In the genomic region with DNA sequence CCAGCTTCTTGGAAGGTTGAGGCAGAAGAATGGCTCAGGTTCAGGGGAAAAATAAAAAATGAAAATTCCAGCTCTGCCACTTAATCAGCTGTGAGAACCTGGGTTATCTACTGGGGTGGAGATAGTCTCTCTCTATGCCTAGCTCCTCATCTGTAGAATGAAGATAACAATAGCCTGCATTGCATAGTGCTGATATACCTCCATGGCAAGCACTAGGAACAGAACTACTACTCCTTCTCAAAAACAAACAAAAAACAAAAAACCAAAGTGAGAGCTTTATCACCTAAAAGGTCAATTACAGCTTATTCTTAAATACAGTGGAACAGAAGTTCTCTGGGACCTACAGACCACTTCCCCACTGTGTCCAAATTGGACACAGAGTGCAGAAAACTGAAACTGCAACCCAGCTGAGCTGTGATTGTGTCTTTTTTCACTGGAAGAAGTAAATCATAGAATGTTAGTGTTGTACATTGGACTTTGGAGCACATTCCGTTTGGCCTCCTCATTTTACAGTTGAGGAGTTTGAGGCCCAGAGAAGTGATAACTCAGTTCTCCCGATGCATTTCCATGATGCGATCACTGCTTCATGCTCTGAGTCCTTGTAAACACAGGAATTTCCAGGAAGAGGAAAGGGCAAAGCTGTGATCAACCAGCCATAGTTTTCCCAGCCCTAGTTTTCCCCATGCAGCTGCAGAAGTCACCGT, we compare ENCODE assay signal across 8 cellular contexts. TPM values are rescaled to one million over a fixed set of nuclear protein-coding genes. Genes with fewer than 3 reads are reported as not detected.
DNase-seq lines count a peak whose midpoint lies in the region; ATAC-seq and TF ChIP-seq lines count a peak whose summit lies in the region.

No MANE protein-coding gene starts in this region.

- no peak overlapping the region for H2AFZ ChIP-seq in mammary epithelial cell (ENCODE audit: low read depth, low read length)
- peak overlapping the region; percentile 87 for H2AFZ ChIP-seq in osteoblast (ENCODE audit: low read length)

- dilution Hi-C loops in mammary epithelial cell (cut with HindIII; ENCODE audit: low sequenced_read_pairs), result no loop called here

- H3K36me3 ChIP-seq in mammary epithelial cell (ENCODE audit: insufficient read depth, low read length), result no peaks in the 10 kb centered on the region
- H3K36me3 ChIP-seq in osteoblast (ENCODE audit: insufficient read depth, low read length), result no peaks in the 10 kb centered on the region

- no TSS peak for BruUV-seq in mammary epithelial cell (replicated peaks; lab: Mats Ljungman, UMichigan)

- no peak overlapping the region for H3K9ac ChIP-seq in mammary epithelial cell (ENCODE audit: insufficient read depth, low read length)

- H3K4me3 ChIP-seq in mammary epithelial cell (replicated peaks in 1 of 3; ENCODE audit: insufficient read depth in 1 of 3, low read depth in 2 of 3, low read length in 3 of 3), result no peak overlapping the region
- H3K4me3 ChIP-seq in osteoblast (ENCODE audit: insufficient read depth, low read length), result peak overlapping the region; percentile 65

- WGBS in mammary epithelial cell (ENCODE audit: low coverage, missing lambda C conversion rate), result 85% methylated on average over 4 of the region's 4 CpGs

- H3K27ac ChIP-seq in mammary epithelial cell (ENCODE audit: insufficient read depth, low read depth, low read length) (no peak overlapping the region), osteoblast (ENCODE audit: low read depth, low read length) (peak overlapping the region; percentile 78)

- CTCF ChIA-PET in mammary epithelial cell (lab: Charles Lee; ENCODE audit: low non-redundant PET), result interaction anchor here (0.6 to 0.9 kb wide), 2 partner anchors 322 to 691 kb away, joined by 3 to 8 read pairs; no protein-coding TSS in a partner anchor

- in situ Hi-C loops in mammary epithelial cell (cut with MboI; ENCODE audit: low sequenced_read_pairs in 2 of 2), result loop anchor here (10.0 to 25.0 kb wide), 2 partner anchors 690 to 692 kb away; no protein-coding TSS in a partner anchor

- ATAC-seq in GM18873 (IDR thresholded peaks at IDR 0.05; ENCODE audit: low FRiP score, unreplicated experiment) (peak; percentile 16), HG03175 (IDR thresholded peaks at IDR 0.05; ENCODE audit: unreplicated experiment) (peak; percentile 27)

- TF ChIP-seq CTCF in mammary epithelial cell (conservative IDR thresholded peaks at IDR 0.05 in 1 of 2, IDR thresholded peaks at IDR 0.05 in 1 of 2; ENCODE audit: extremely low read depth in 1 of 2, insufficient read depth in 1 of 2, low read depth in 1 of 2, low read length in 2 of 2) (no peak), osteoblast (IDR thresholded peaks at IDR 0.05; ENCODE audit: extremely low read depth, low read depth, low read length) (no peak)

- H3K79me2 ChIP-seq in mammary epithelial cell (ENCODE audit: insufficient read depth, low read length) (no peaks in the 10 kb centered on the region), osteoblast (ENCODE audit: insufficient read depth, low read length) (no peaks in the 10 kb centered on the region)

- H3K4me1 ChIP-seq in mammary epithelial cell (ENCODE audit: insufficient read depth, low read length) (no peaks in the 10 kb centered on the region), osteoblast (ENCODE audit: insufficient read depth, low read length) (peaks cover 10% of the 10 kb centered on the region)

- H3K4me2 ChIP-seq in mammary epithelial cell (ENCODE audit: insufficient read depth, low read depth, low read length) (peak overlapping the region; percentile 55), osteoblast (ENCODE audit: insufficient read depth, low read length) (peak overlapping the region; percentile 89)

- intact Hi-C loops in mammary epithelial cell (cut with micrococcal nuclease), result loop anchor here (1.0 to 2.0 kb wide), 6 partner anchors 90 to 721 kb away; no protein-coding TSS in a partner anchor

- no peaks in the 10 kb centered on the region for H3K27me3 ChIP-seq in mammary epithelial cell (ENCODE audit: insufficient read depth, low read length)
- no peaks in the 10 kb centered on the region for H3K27me3 ChIP-seq in osteoblast (ENCODE audit: insufficient read depth, low read length)

- H3K9me3 ChIP-seq in mammary epithelial cell (replicated peaks; ENCODE audit: insufficient read depth, low read length) (no peaks in the 10 kb centered on the region), osteoblast (ENCODE audit: low read depth, low read length) (no peaks in the 10 kb centered on the region)

- H4K20me1 ChIP-seq in mammary epithelial cell (ENCODE audit: insufficient read depth, low read length) (no peaks in the 10 kb centered on the region), osteoblast (ENCODE audit: insufficient read depth, low read length) (no peaks in the 10 kb centered on the region)

- DNase-seq in mammary epithelial cell (no peak), osteoblast (ENCODE audit: insufficient read length, low spot score, missing footprints) (no peak), NCI-H1105 treated with DMSO at 0.1 percent for 48 hours (lab: John Stamatoyannopoulos, UW) (no peak), Ammon's horn (ENCODE audit: low spot score) (no peak), hepatic stellate cell (ENCODE audit: low spot score) (no peak), NCI-H2029 (lab: John Stamatoyannopoulos, UW) (no peak)

RNA-seq across cellular contexts. Expression of a gene that starts 23.3 kb away (rescaled TPM):
- total RNA-seq in mammary epithelial cell, result 1 to 10 TPM; 2.0 to 7.3 TPM
- 13.2 TPM for polyA plus RNA-seq in mammary epithelial cell
- 7.3 TPM for polyA minus RNA-seq in mammary epithelial cell
- total RNA-seq in osteoblast, result 0.72 and 1.5 TPM in 2 replicates
